12 cellular contexts compared by ENCODE assay signal in the genomic region with DNA sequence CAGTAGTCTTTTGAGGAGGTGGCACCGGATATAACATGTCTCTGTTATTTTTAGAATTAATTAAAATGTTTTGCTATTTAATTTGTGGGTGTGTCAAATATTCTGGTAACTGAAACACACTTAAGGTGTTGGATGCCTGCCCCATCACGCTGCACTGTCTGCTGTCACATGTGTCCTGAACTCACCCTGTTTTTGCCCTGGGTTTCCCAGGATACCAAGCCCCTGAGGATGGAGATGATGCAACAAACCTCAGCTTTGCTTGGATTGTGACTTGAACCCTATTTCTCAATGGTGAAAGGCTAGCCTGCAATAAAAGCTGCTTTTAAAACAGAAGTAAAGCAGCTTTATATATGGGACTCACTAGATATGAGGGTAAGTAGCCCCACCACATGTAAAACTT. TPM values are rescaled to one million over a fixed set of nuclear protein-coding genes. Genes with fewer than 3 reads are reported as not detected.
DNase-seq lines count a peak whose midpoint lies in the region; ATAC-seq, FAIRE-seq and TF ChIP-seq lines count a peak whose summit lies in the region.
"Had no signal": no experiment of that assay in that cellular context is flagged by ENCODE, and none has a peak within 500 bp of the region (broad histone marks: within the 10 kb centered on the region; RNA-seq: fewer than 3 reads in every experiment).

No MANE protein-coding gene starts in this region.

- no peaks in the 10 kb centered on the region for H3K4me1 Mint-ChIP-seq in T-cell
- H3K4me1 Mint-ChIP-seq: natural killer cell had no signal

- H3K4me1 ChIP-seq in HEK293 (ENCODE audit: control insufficient read depth, insufficient read depth, low read length) = peaks cover 4% of the 10 kb centered on the region; the same call in 1 of the 2 replicates
- peaks cover 0 to 9% (median 3%) of the 10 kb centered on the region in 3 donors for H3K4me1 ChIP-seq in gastroesophageal sphincter
- peaks cover 14 to 72% (median 55%) of the 10 kb centered on the region in 5 donors for H3K4me1 ChIP-seq in subcutaneous abdominal adipose tissue (ENCODE audit: control insufficient read depth in 5 of 5, insufficient read depth in 5 of 5, low read length in 5 of 5)
- H3K4me1 ChIP-seq in small intestine (ENCODE audit: control insufficient read depth in 2 of 2, insufficient read depth in 1 of 2, low read depth in 1 of 2, low read length in 1 of 2) = no peaks in the 10 kb centered on the region
- H3K4me1 ChIP-seq: testis had no signal

- H3K27ac Mint-ChIP-seq in T-cell = no peak overlapping the region
- H3K27ac Mint-ChIP-seq: activated naive CD4-positive, alpha-beta T cell treated with anti-CD3 and anti-CD28 coated beads, Interleukin-2, amount 10 ng/mL, durations not matched to agents 7 days and 5 days; natural killer cell had no signal

- POLR2A ChIA-PET in HEK293 (lab: Yijun Ruan, JAX) (no interaction called here), T-cell (lab: Charles Lee) (no interaction called here)

- CTCF ChIA-PET in HEK293 (lab: Yijun Ruan, JAX) = no interaction called here
- CTCF ChIA-PET in T-cell (lab: Charles Lee) = no interaction called here

- no peak overlapping the region for H3K4me3 ChIP-seq in HEK293 (ENCODE audit: low read depth, low read length)
- no peak overlapping the region for H3K4me3 ChIP-seq in gastroesophageal sphincter
- H3K4me3 ChIP-seq in subcutaneous abdominal adipose tissue (ENCODE audit: low read depth in 1 of 5, low read length in 5 of 5) = no peak overlapping the region
- no peak overlapping the region for H3K4me3 ChIP-seq in small intestine (ENCODE audit: low read depth in 1 of 2, low read length in 2 of 2)
- H3K4me3 ChIP-seq: testis had no signal

- TF ChIP-seq CTCF in HEK293 (tag by site-specific recombination; IDR thresholded peaks at IDR 0.05) (no peak), gastroesophageal sphincter (IDR thresholded peaks at IDR 0.05) (no peak)

- no peak for FAIRE-seq in small intestine (lab: Jason Lieb, UNC)
- FAIRE-seq: frontal cortex had no signal

- H3K27ac ChIP-seq in HEK293 (ENCODE audit: extremely low read depth, low read depth, low read length) (no peak overlapping the region), gastroesophageal sphincter (no peak overlapping the region), subcutaneous abdominal adipose tissue (ENCODE audit: low read depth, low read length) (peak overlapping the region; percentile 88), small intestine (ENCODE audit: low read depth in 1 of 2, low read length in 1 of 2) (no peak overlapping the region)
- H3K27ac ChIP-seq: testis had no signal

- peak; percentile 80 for ATAC-seq in gastroesophageal sphincter
- ATAC-seq in HG02642 (IDR thresholded peaks at IDR 0.05; ENCODE audit: poor library complexity, unreplicated experiment) = no peak
- ATAC-seq in T-cell (replicated peaks in 1 of 4) = no peak
- ATAC-seq: natural killer cell had no signal

- DNase-seq in amniotic epithelial cell (ENCODE audit: low read depth) (peak; percentile 75), T-cell (no peak), small intestine (no peak)
- DNase-seq: activated naive CD4-positive, alpha-beta T cell treated with anti-CD3 and anti-CD28 coated beads, Interleukin-2, amount 10 ng/mL, durations not matched to agents 7 days and 5 days; natural killer cell; NCI-H446; testis had no signal

- H3K9me3 Mint-ChIP-seq in T-cell = no peaks in the 10 kb centered on the region
- H3K9me3 Mint-ChIP-seq: activated naive CD4-positive, alpha-beta T cell treated with anti-CD3 and anti-CD28 coated beads, Interleukin-2, amount 10 ng/mL, durations not matched to agents 7 days and 5 days; natural killer cell had no signal

- H3K27me3 ChIP-seq in gastroesophageal sphincter (no peaks in the 10 kb centered on the region), subcutaneous abdominal adipose tissue (ENCODE audit: control insufficient read depth in 5 of 5, insufficient read depth in 4 of 5, low read length in 5 of 5) (no peaks in the 10 kb centered on the region), small intestine (ENCODE audit: control insufficient read depth in 2 of 2, insufficient read depth in 2 of 2, low read length in 2 of 2) (no peaks in the 10 kb centered on the region)
- H3K27me3 ChIP-seq: testis had no signal

- H3K27me3 Mint-ChIP-seq in T-cell = no peaks in the 10 kb centered on the region
- H3K27me3 Mint-ChIP-seq: activated naive CD4-positive, alpha-beta T cell treated with anti-CD3 and anti-CD28 coated beads, Interleukin-2, amount 10 ng/mL, durations not matched to agents 7 days and 5 days had no signal

- TF ChIP-seq POLR2A in gastroesophageal sphincter (IDR thresholded peaks at IDR 0.05) = no peak

- H3K9me3 ChIP-seq in HEK293 (ENCODE audit: control insufficient read depth, insufficient read depth, low read depth, low read length) (no peaks in the 10 kb centered on the region; the same call in 1 of the 2 replicates), gastroesophageal sphincter (no peaks in the 10 kb centered on the region), subcutaneous abdominal adipose tissue (ENCODE audit: control insufficient read depth in 5 of 5, low read length in 5 of 5) (no peaks in the 10 kb centered on the region), small intestine (ENCODE audit: control insufficient read depth, low read depth) (no peaks in the 10 kb centered on the region)
- H3K9me3 ChIP-seq: testis had no signal

- H3K36me3 ChIP-seq in HEK293 (ENCODE audit: control insufficient read depth in 2 of 2, insufficient read depth in 1 of 2, low read length in 2 of 2) = peaks cover 50 to 63% of the 10 kb centered on the region in 2 experiments
- H3K36me3 ChIP-seq in gastroesophageal sphincter = peaks cover 0 to 67% of the 10 kb centered on the region in 2 donors
- peaks cover 11 to 43% (median 26%) of the 10 kb centered on the region in 5 donors for H3K36me3 ChIP-seq in subcutaneous abdominal adipose tissue (ENCODE audit: control insufficient read depth in 5 of 5, insufficient read depth in 5 of 5, low read length in 5 of 5)
- peaks cover 14 to 19% of the 10 kb centered on the region in 2 donors for H3K36me3 ChIP-seq in small intestine (ENCODE audit: control insufficient read depth in 2 of 2, insufficient read depth in 2 of 2, low read length in 2 of 2)

- TF ChIP-seq EP300 in gastroesophageal sphincter (IDR thresholded peaks at IDR 0.05) = no peak

- WGBS in gastroesophageal sphincter (ENCODE audit: low coverage in 1 of 2), 2 donors = 56 to 60% methylated on average over 2 of the region's 2 CpGs
- WGBS in small intestine, 3 donors = 73 to 84% (median 74%) methylated on average over 2 of the region's 2 CpGs

- H3K9ac ChIP-seq in subcutaneous abdominal adipose tissue (ENCODE audit: low read length in 5 of 5) = no peak overlapping the region

- H3K4me3 Mint-ChIP-seq in T-cell = no peak overlapping the region
- H3K4me3 Mint-ChIP-seq: activated naive CD4-positive, alpha-beta T cell treated with anti-CD3 and anti-CD28 coated beads, Interleukin-2, amount 10 ng/mL, durations not matched to agents 7 days and 5 days; natural killer cell had no signal

- H3K36me3 Mint-ChIP-seq in T-cell = peaks cover 44% of the 10 kb centered on the region
- H3K36me3 Mint-ChIP-seq: natural killer cell had no signal

TF ChIP-seq in HEK293, 187 proteins besides CTCF, POLR2A, EP300 and RAD21:
- TF ChIP-seq, protein P1, sequence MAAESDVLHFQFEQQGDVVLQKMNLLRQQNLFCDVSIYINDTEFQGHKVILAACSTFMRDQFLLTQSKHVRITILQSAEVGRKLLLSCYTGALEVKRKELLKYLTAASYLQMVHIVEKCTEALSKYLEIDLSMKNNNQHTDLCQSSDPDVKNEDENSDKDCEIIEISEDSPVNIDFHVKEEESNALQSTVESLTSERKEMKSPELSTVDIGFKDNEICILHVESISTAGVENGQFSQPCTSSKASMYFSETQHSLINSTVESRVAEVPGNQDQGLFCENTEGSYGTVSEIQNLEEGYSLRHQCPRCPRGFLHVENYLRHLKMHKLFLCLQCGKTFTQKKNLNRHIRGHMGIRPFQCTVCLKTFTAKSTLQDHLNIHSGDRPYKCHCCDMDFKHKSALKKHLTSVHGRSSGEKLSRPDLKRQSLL (tag by site-specific recombination; IDR thresholded peaks at IDR 0.05) = no peak
- 0 out of 2 replicates have a peak, but pooled peaks have one; percentile 24 for TF ChIP-seq ZNF335 (tag by site-specific recombination; conservative IDR thresholded peaks at IDR 0.05)
- TF ChIP-seq, protein P2, sequence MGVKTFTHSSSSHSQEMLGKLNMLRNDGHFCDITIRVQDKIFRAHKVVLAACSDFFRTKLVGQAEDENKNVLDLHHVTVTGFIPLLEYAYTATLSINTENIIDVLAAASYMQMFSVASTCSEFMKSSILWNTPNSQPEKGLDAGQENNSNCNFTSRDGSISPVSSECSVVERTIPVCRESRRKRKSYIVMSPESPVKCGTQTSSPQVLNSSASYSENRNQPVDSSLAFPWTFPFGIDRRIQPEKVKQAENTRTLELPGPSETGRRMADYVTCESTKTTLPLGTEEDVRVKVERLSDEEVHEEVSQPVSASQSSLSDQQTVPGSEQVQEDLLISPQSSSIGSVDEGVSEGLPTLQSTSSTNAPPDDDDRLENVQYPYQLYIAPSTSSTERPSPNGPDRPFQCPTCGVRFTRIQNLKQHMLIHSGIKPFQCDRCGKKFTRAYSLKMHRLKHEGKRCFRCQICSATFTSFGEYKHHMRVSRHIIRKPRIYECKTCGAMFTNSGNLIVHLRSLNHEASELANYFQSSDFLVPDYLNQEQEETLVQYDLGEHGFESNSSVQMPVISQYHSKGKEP (tag by site-specific recombination; IDR thresholded peaks at IDR 0.05) = 0 out of 2 replicates have a peak, but pooled peaks have one; percentile 6

RNA-seq across cellular contexts. Expression of a gene that starts 11.5 kb away (rescaled TPM):
- total RNA-seq in gastroesophageal sphincter (10 to 100 TPM; 11.8 to 46.0 (median 28.2) TPM), T-cell (1 to 10 TPM; 4.0 to 9.6 (median 5.4) TPM)
- 1 to 10 TPM; 1.6 to 4.2 (median 2.2) TPM for polyA plus RNA-seq in small intestine
